ENCODE assay signal across 10 cellular contexts in genomic region chr6:35089935-35090505, GRCh38. TPM values are rescaled to one million over a fixed set of nuclear protein-coding genes. Genes with fewer than 3 reads are reported as not detected.
DNase-seq lines count a peak whose midpoint lies in the region; ATAC-seq and TF ChIP-seq lines count a peak whose summit lies in the region.
"Had no signal": no experiment of that assay in that cellular context is flagged by ENCODE, and none has a peak within 500 bp of the region (broad histone marks: within the 10 kb centered on the region; RNA-seq: fewer than 3 reads in every experiment).

No MANE protein-coding gene starts in this region.

- H3K9ac ChIP-seq in HCT116 (ENCODE audit: low read length) (no peak overlapping the region), stomach smooth muscle (ENCODE audit: low read length in 2 of 2) (peak overlapping the region in 1 of 2 donors; percentile 36)
- H3K9ac ChIP-seq: parathyroid adenoma had no signal

- H3K36me3 ChIP-seq in HCT116 (ENCODE audit: control insufficient read depth in 1 of 2, insufficient read depth in 2 of 2, low read length in 2 of 2) (no peaks in the 10 kb centered on the region; a peak in 2 of 4 replicates), stomach smooth muscle (ENCODE audit: control insufficient read depth in 2 of 2, insufficient read depth in 2 of 2, low read length in 2 of 2) (peaks cover 39 to 45% of the 10 kb centered on the region in 2 donors)

- DNase-seq in HCT116 (ENCODE audit: low read depth, low spot score): no peak
- DNase-seq in fibroblast of the aortic adventitia (ENCODE audit: low read depth): peak; percentile 53
- no peak for DNase-seq in NCI-H1930 (lab: John Stamatoyannopoulos, UW)
- no peak for DNase-seq in effector CD4-positive, alpha-beta T cell
- no peak for DNase-seq in cerebellar cortex (ENCODE audit: low spot score)
- DNase-seq: activated CD4-positive, CD25-positive, alpha-beta regulatory T cell had no signal

- no peak overlapping the region for H3K4me3 ChIP-seq in HCT116 (replicated peaks in 1 of 2; ENCODE audit: low read depth in 1 of 2, low read length in 2 of 2)
- H3K4me3 ChIP-seq in fibroblast of the aortic adventitia (ENCODE audit: low read depth, low read length): no peak overlapping the region
- H3K4me3 ChIP-seq in stomach smooth muscle (ENCODE audit: low read length in 2 of 2): no peak overlapping the region

- H3K4me2 ChIP-seq in HCT116 (ENCODE audit: low read length): no peak overlapping the region

- H3K4me1 ChIP-seq in HCT116 (ENCODE audit: control insufficient read depth in 1 of 2, insufficient read depth in 2 of 2, low read length in 2 of 2) (no peaks in the 10 kb centered on the region), stomach smooth muscle (ENCODE audit: control insufficient read depth, insufficient read depth, low read length) (peaks cover 69% of the 10 kb centered on the region)
- H3K4me1 ChIP-seq: parathyroid adenoma had no signal

- TF ChIP-seq RAD21 in HCT116 (IDR thresholded peaks at IDR 0.05; ENCODE audit: low read depth): no peak

- TF ChIP-seq POLR2A in HCT116 (IDR thresholded peaks at IDR 0.05; ENCODE audit: borderline replicate concordance, extremely low read depth, insufficient read depth, insufficient read length): no peak

- RAD21 ChIA-PET in HCT116 (lab: Charles Lee; ENCODE audit: low non-redundant PET in 1 of 2, low total read pairs in 2 of 2, uncharacterized antibody in 2 of 2, unreplicated experiment in 2 of 2): no interaction called here

- BruUV-seq in HCT116 (replicated peaks; lab: Mats Ljungman, UMichigan): TSS peak; percentile 24

- H4K20me1 ChIP-seq in HCT116 (ENCODE audit: insufficient read depth): no peaks in the 10 kb centered on the region

- TF ChIP-seq CTCF in HCT116 (IDR thresholded peaks at IDR 0.05 in 2 of 3, conservative IDR thresholded peaks at IDR 0.05 in 1 of 3; ENCODE audit: borderline replicate concordance in 1 of 3, insufficient read depth in 1 of 3, low read depth in 2 of 3, low read length in 2 of 3): no peak
- TF ChIP-seq CTCF in fibroblast of the aortic adventitia (IDR thresholded peaks at IDR 0.05; ENCODE audit: insufficient read depth, low read length): no peak

- POLR2A ChIA-PET in HCT116 (lab: Charles Lee): no interaction called here

- no peaks in the 10 kb centered on the region for H3K9me3 ChIP-seq in HCT116 (ENCODE audit: control insufficient read depth in 1 of 2, insufficient read depth in 1 of 2, low read depth in 1 of 2, low read length in 2 of 2)
- H3K9me3 ChIP-seq in stomach smooth muscle (ENCODE audit: control insufficient read depth in 2 of 2, low read length in 2 of 2): no peaks in the 10 kb centered on the region

- H3K27ac ChIP-seq in HCT116 (ENCODE audit: low read depth, low read length) (no peak overlapping the region), stomach smooth muscle (ENCODE audit: low read length) (peak overlapping the region; percentile 76)
- H3K27ac ChIP-seq: parathyroid adenoma had no signal

- ATAC-seq in HCT116 (no peak), SK-N-SH treated with all-trans-retinoic acid at 6 μM for 48 hours (peak; percentile 73), HG03342 (IDR thresholded peaks at IDR 0.05; ENCODE audit: unreplicated experiment) (no peak)

- no peak overlapping the region for H2AFZ ChIP-seq in HCT116 (ENCODE audit: low read depth, low read length, poor library complexity, severe bottlenecking)
- H2AFZ ChIP-seq: parathyroid adenoma had no signal

- CTCF ChIA-PET in HCT116 (lab: Charles Lee): no interaction called here

- no peaks in the 10 kb centered on the region for H3K79me2 ChIP-seq in HCT116 (ENCODE audit: insufficient read depth, low read length)
- H3K79me2 ChIP-seq: parathyroid adenoma had no signal

- H3K9me2 ChIP-seq in HCT116 (ENCODE audit: insufficient read depth): no peaks in the 10 kb centered on the region

- intact Hi-C loops in HCT116 (cut with micrococcal nuclease): no loop called here

- no peaks in the 10 kb centered on the region for H3K27me3 ChIP-seq in HCT116 (ENCODE audit: insufficient read depth, low read length)
- no peaks in the 10 kb centered on the region for H3K27me3 ChIP-seq in stomach smooth muscle (ENCODE audit: control insufficient read depth in 1 of 2, insufficient read depth in 2 of 2, low read length in 2 of 2)

TF ChIP-seq in HCT116, 20 proteins besides CTCF, POLR2A, EP300 and RAD21 (continues in another document):
- TF ChIP-seq POLR2AphosphoS5 (IDR thresholded peaks at IDR 0.05; ENCODE audit: low read depth, low read length) (no peak), EGR1 (IDR thresholded peaks at IDR 0.05; ENCODE audit: low read depth) (no peak), CBX3 (IDR thresholded peaks at IDR 0.05; ENCODE audit: low read depth) (no peak), YY1 (IDR thresholded peaks at IDR 0.05; ENCODE audit: extremely low read depth, insufficient replicate concordance, low read depth, low read length) (no peak), ZBTB33 (IDR thresholded peaks at IDR 0.05; ENCODE audit: extremely low read depth, insufficient replicate concordance, low read length) (no peak), ZNF274 (IDR thresholded peaks at IDR 0.05; ENCODE audit: low read depth, low read length) (no peak)

TF ChIP-seq in SK-N-SH treated with all-trans-retinoic acid at 6 μM for 48 hours, 23 proteins besides CTCF, POLR2A, EP300 and RAD21:
- TF ChIP-seq RARB (CRISPR knock-in tag; IDR thresholded peaks at IDR 0.05) (no peak), CREB5 (CRISPR knock-in tag; IDR thresholded peaks at IDR 0.05; ENCODE audit: low read depth) (no peak)
TF ChIP-seq in SK-N-SH treated with all-trans-retinoic acid at 6 μM for 48 hours: peak in this region for 0.

RNA-seq across cellular contexts. Expression of gene TCP11, which starts 51.1 kb away (rescaled TPM):
- total RNA-seq in HCT116 (2021; ENCODE audit: unreplicated experiment) (not detected), fibroblast of the aortic adventitia (ENCODE audit: low replicate concordance) (0.36 TPM in 1 of 2 replicates, not detected in the other)
- not detected in 2 replicates for polyA plus RNA-seq in HCT116 (2012)
